ENCODE assay signal across 22 cellular contexts in the genomic region with DNA sequence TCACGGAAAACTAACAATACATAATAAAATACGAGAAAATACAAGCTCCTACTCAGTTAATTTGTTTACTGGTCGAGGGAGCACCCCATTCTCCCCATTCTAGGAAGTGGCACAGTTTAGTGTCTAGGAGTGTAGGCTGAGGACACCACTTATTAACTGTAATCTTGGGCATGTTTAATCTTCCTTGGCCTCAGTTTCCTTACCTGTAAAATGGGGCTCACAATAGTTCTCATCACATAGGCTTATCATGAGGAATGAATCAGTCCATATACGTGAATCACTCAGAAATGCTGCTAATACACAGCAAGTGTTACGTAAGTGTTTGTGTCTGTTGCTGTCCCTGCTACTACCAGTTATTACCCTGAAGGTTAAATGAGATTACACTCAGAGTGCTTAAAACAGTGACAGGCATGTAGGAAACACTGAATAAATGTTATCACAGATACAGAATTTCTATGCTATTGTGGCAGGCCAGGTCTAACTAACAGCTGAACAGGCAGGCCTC.
DNase-seq lines count a peak whose midpoint lies in the region; TF ChIP-seq lines count a peak whose summit lies in the region.
"Had no signal": no experiment of that assay in that cellular context is flagged by ENCODE, and none has a peak within 500 bp of the region (broad histone marks: within the 10 kb centered on the region; RNA-seq: fewer than 3 reads in every experiment).

No MANE protein-coding gene starts in this region.

- H2AFZ ChIP-seq in Karpas-422 (ENCODE audit: low read length), result no peak overlapping the region

- no peak for TF ChIP-seq CTCF in fibroblast of mammary gland (conservative IDR thresholded peaks at IDR 0.05; ENCODE audit: control insufficient read depth, insufficient read depth, low read depth, low read length)

- H3K9ac ChIP-seq in Karpas-422 (ENCODE audit: low read length), result no peak overlapping the region
- H3K9ac ChIP-seq in adipocyte (ENCODE audit: low read length), result no peak overlapping the region

- H3K27me3 ChIP-seq in Karpas-422 (ENCODE audit: low read length) (no peaks in the 10 kb centered on the region), adipocyte (replicated peaks; ENCODE audit: control insufficient read depth, insufficient read depth, low read length) (no peaks in the 10 kb centered on the region)
- H3K27me3 ChIP-seq: cardiac muscle cell, testis, vagina had no signal

- H3K27ac ChIP-seq in Karpas-422 (ENCODE audit: low read length), result peak overlapping the region; percentile 83
- H3K27ac ChIP-seq: C4-2B, cardiac muscle cell, HL-60, testis, vagina had no signal

- H3K9me2 ChIP-seq in Karpas-422 (replicated peaks; ENCODE audit: insufficient read depth, low read length), result no peaks in the 10 kb centered on the region

- H3K4me2 ChIP-seq in Karpas-422 (ENCODE audit: low read depth, low read length, poor library complexity, severe bottlenecking), result no peak overlapping the region

- peaks cover 93% of the 10 kb centered on the region for H3K79me2 ChIP-seq in Karpas-422 (ENCODE audit: low read length)

- H3K9me3 ChIP-seq in Karpas-422 (ENCODE audit: low read length) (no peaks in the 10 kb centered on the region), adipocyte (ENCODE audit: control insufficient read depth, low read length) (no peaks in the 10 kb centered on the region)
- H3K9me3 ChIP-seq: testis, vagina had no signal

- H3K4me3 ChIP-seq in Karpas-422 (ENCODE audit: low read length), result no peak overlapping the region
- no peak overlapping the region for H3K4me3 ChIP-seq in adipocyte (ENCODE audit: low read length)
- H3K4me3 ChIP-seq in fibroblast of mammary gland (ENCODE audit: control insufficient read depth, low read depth, low read length), result no peak overlapping the region
- H3K4me3 ChIP-seq: cardiac muscle cell, testis, vagina had no signal

- peaks cover 5% of the 10 kb centered on the region; the same call in 1 of the 2 replicates for H3K36me3 ChIP-seq in Karpas-422 (ENCODE audit: insufficient read depth, low read length)
- H3K36me3 ChIP-seq in adipocyte (ENCODE audit: control insufficient read depth, insufficient read depth, low read length, severe bottlenecking), result no peaks in the 10 kb centered on the region
- H3K36me3 ChIP-seq: cardiac muscle cell, vagina had no signal

- DNase-seq in Karpas-422 (no peak), adipocyte (ENCODE audit: low read depth) (peak; percentile 23), fibroblast of mammary gland (ENCODE audit: low read depth) (peak; percentile 48), renal cortical epithelial cell (ENCODE audit: low read depth) (peak; percentile 54), amniotic stem cell (lab: John Stamatoyannopoulos, UW) (no peak), iPS-NIHi7 (ENCODE audit: extremely low spot score) (no peak), NOMO-1 (lab: John Stamatoyannopoulos, UW; ENCODE audit: unreplicated experiment in 2 of 2) (no peak)
- DNase-seq: activated CD4-positive, alpha-beta T cell treated with anti-CD3 and anti-CD28 coated beads for 1 hour; activated CD8-positive, alpha-beta memory T cell treated with anti-CD3 and anti-CD28 coated beads for 24 hours; activated T-cell treated with anti-CD3 and anti-CD28 coated beads, Interleukin-2, amount 50 U/mL, for 4 hours; Calu3; cortex of kidney; DND-41; head of caudate nucleus; midbrain; NCI-H1436 treated with DMSO at 0.1 percent for 48 hours; NCI-H510A; testis had no signal

- H4K20me1 ChIP-seq in Karpas-422 (ENCODE audit: insufficient read depth, low read depth, low read length), result no peaks in the 10 kb centered on the region

- peaks cover 73% of the 10 kb centered on the region for H3K4me1 ChIP-seq in Karpas-422 (ENCODE audit: low read length)
- H3K4me1 ChIP-seq in adipocyte (ENCODE audit: control insufficient read depth, insufficient read depth, low read length), result peaks cover 3% of the 10 kb centered on the region
- H3K4me1 ChIP-seq: testis had no signal

Comparison
In these comparisons a context has a peak if more than half of its experiments do, and no peak if none do; other contexts are left out.
1. DNase-seq: peak in adipocyte (single experiment), fibroblast of mammary gland (single experiment) and renal cortical epithelial cell (single experiment); none in Karpas-422 (single experiment), amniotic stem cell (single experiment), iPS-NIHi7 (single experiment) and NOMO-1 (0 of 2).